ENCODE assay signal across 8 cellular contexts in genomic region chr19:41353466-41354342, GRCh38. TPM values are rescaled to one million over a fixed set of nuclear protein-coding genes. Genes with fewer than 3 reads are reported as not detected.
A peak's percentile ranks its signal among the peaks of the same experiment; 100 is the strongest.
DNase-seq lines count a peak whose midpoint lies in the region; ATAC-seq and TF ChIP-seq lines count a peak whose summit lies in the region.

Gene TGFB1 (minus strand): TSS chr19:41353922. CDS start chr19:41353044, 878 bp downstream.

- H3K4me3 ChIP-seq in PC-9: peak within 1 kb of the TSS; percentile 80
- peak within 1 kb of the TSS; percentile 67 to 85 for H3K4me3 ChIP-seq in muscle layer of colon (ENCODE audit: low read depth in 1 of 2, low read length in 2 of 2)

- H3K27ac ChIP-seq in PC-9 (no peak within 1 kb of the TSS), muscle layer of colon (ENCODE audit: low read depth, low read length) (peak within 1 kb of the TSS; percentile 65)

- H3K79me2 ChIP-seq in PC-9 (ENCODE audit: low read depth): no peaks in the 10 kb centered on the region; the same call in 1 of the 2 replicates

- intact Hi-C loops in PC-9 (cut with micrococcal nuclease; ENCODE audit: unreplicated experiment): loop anchor here (1.0 to 10.0 kb wide), 5 partner anchors 27 to 691 kb away; partner anchors contain the start of genes BCKDHA, DMAC2 and EXOSC5

- no peaks in the 10 kb centered on the region for H4K20me1 ChIP-seq in PC-9 (ENCODE audit: insufficient read depth)

- H3K4me1 ChIP-seq in PC-9 (replicated peaks; ENCODE audit: insufficient read depth) (peaks cover 15% of the 10 kb centered on the region), muscle layer of colon (ENCODE audit: insufficient read depth, low read length) (peaks cover 19% of the 10 kb centered on the region)

- no peaks in the 10 kb centered on the region for H3K36me3 ChIP-seq in PC-9 (ENCODE audit: low read depth)
- no peaks in the 10 kb centered on the region for H3K36me3 ChIP-seq in muscle layer of colon (ENCODE audit: insufficient read depth, low read length)

- H2AFZ ChIP-seq in PC-9: peak within 1 kb of the TSS; percentile 74

- peaks cover 15% of the 10 kb centered on the region; the same call in 1 of the 2 replicates for H3F3A ChIP-seq in PC-9 (ENCODE audit: insufficient read depth, low read depth)

- peak within 1 kb of the TSS; percentile 57 for H3K9ac ChIP-seq in muscle layer of colon (ENCODE audit: low read length)

- ATAC-seq in GM18519 (IDR thresholded peaks at IDR 0.05; ENCODE audit: low FRiP score, unreplicated experiment) (peak; percentile 42), HG03175 (IDR thresholded peaks at IDR 0.05; ENCODE audit: unreplicated experiment) (peak; percentile 54)

- peak; percentile 86 for DNase-seq in 8988T
- peak; percentile 39 to 91 for DNase-seq in PC-9
- peak; percentile 85 for DNase-seq in activated T-cell treated with anti-CD3 and anti-CD28 coated beads for 48 hours (ENCODE audit: low read depth)
- peak; percentile 86 to 91 for DNase-seq in erythroblast (lab: John Stamatoyannopoulos, UW)
- peak; percentile 84 to 93 for DNase-seq in stimulated activated CD8-positive, alpha-beta memory T cell treated with anti-CD3 and anti-CD28 coated beads, Interleukin-4, amount 100 ng/mL, for 4 hours (ENCODE audit: low read depth in 2 of 2, low spot score in 1 of 2)

- CTCF ChIA-PET in PC-9 (lab: Charles Lee): interaction anchor here (1.2 to 1.6 kb wide), 2 partner anchors 10 to 90 kb away, joined by 3 to 10 read pairs; partner anchors contain the start of genes B9D2 and HNRNPUL1

- POLR2A ChIA-PET in PC-9 (lab: Charles Lee; ENCODE audit: unreplicated experiment): interaction anchor here (0.6 to 0.8 kb wide), 4 partner anchors 29 to 890 kb away, joined by 3 read pairs; no protein-coding TSS in a partner anchor

- H3K27me3 ChIP-seq in PC-9 (ENCODE audit: insufficient read depth, low read depth) (no peaks in the 10 kb centered on the region), muscle layer of colon (ENCODE audit: control insufficient read depth in 1 of 2, insufficient read depth in 2 of 2, low read length in 2 of 2) (no peaks in the 10 kb centered on the region)

- H3K4me2 ChIP-seq in PC-9: peak within 1 kb of the TSS; percentile 98

- TF ChIP-seq POLR2A in erythroblast (IDR thresholded peaks at IDR 0.05; ENCODE audit: low read length): peak; percentile 60

- peak; percentile 79 for TF ChIP-seq CTCF in PC-9 (conservative IDR thresholded peaks at IDR 0.05)

- TSS peak; percentile 89 for BruUV-seq in PC-9 (replicated peaks; lab: Mats Ljungman, UMichigan)

- H3K9me3 ChIP-seq in PC-9 (ENCODE audit: insufficient read depth, low read depth) (no peaks in the 10 kb centered on the region), muscle layer of colon (ENCODE audit: low read length) (no peaks in the 10 kb centered on the region)

- no peaks in the 10 kb centered on the region for H3K9me2 ChIP-seq in PC-9 (ENCODE audit: insufficient read depth)

RNA-seq across cellular contexts. Expression of gene TGFB1, which starts in this region (rescaled TPM):
- 67.9 and 74.9 TPM in 2 replicates for total RNA-seq in PC-9 (2021)
